ENCODE assay signal across 9 cellular contexts in genomic region chr16:1350691-1351090, GRCh38. TPM values are rescaled to one million over a fixed set of nuclear protein-coding genes. Genes with fewer than 3 reads are reported as not detected.
DNase-seq lines count a peak whose midpoint lies in the region; ATAC-seq, FAIRE-seq and TF ChIP-seq lines count a peak whose summit lies in the region.
"Had no signal": no experiment of that assay in that cellular context is flagged by ENCODE, and none has a peak within 500 bp of the region (broad histone marks: within the 10 kb centered on the region; RNA-seq: fewer than 3 reads in every experiment).

No MANE protein-coding gene starts in this region.

- H3K4me3 ChIP-seq in foreskin fibroblast (ENCODE audit: low read depth in 1 of 2, low read length in 2 of 2): peak overlapping the region; percentile 85 to 97
- H3K4me3 ChIP-seq in skeletal muscle cell (ENCODE audit: low read depth, low read length): peak overlapping the region; percentile 61

- DNase-seq in GM12891 (ENCODE audit: insufficient read length, low spot score): no peak
- no peak for DNase-seq in foreskin fibroblast
- no peak for DNase-seq in skeletal muscle cell (ENCODE audit: low read depth)
- DNase-seq in NCI-H2227 treated with DMSO at 0.1 percent for 48 hours (lab: John Stamatoyannopoulos, UW): no peak
- DNase-seq in NCI-H2029 treated with DMSO at 0.1 percent for 48 hours (lab: John Stamatoyannopoulos, UW): no peak
- DNase-seq: NCI-H510A had no signal

- no peak overlapping the region for H3K27ac Mint-ChIP-seq in T-helper 1 cell treated with Interleukin-12 subunit alpha and Interleukin-12 subunit beta and Interleukin-4 antibody, amounts not matched to agents 30 μg/mL and 1 μg/mL, for 36 hours

- H3K36me3 Mint-ChIP-seq in T-helper 1 cell treated with Interleukin-12 subunit alpha and Interleukin-12 subunit beta and Interleukin-4 antibody, amounts not matched to agents 30 μg/mL and 1 μg/mL, for 36 hours (ENCODE audit: low read depth): no peaks in the 10 kb centered on the region

- ATAC-seq in GM21360 (IDR thresholded peaks at IDR 0.05; ENCODE audit: unreplicated experiment) (no peak), GM18909 (IDR thresholded peaks at IDR 0.05; ENCODE audit: poor library complexity, unreplicated experiment) (no peak)

- TF ChIP-seq CTCF in foreskin fibroblast (IDR thresholded peaks at IDR 0.05; ENCODE audit: low read depth, low read length): no peak

- no peak for TF ChIP-seq POLR2A in GM12891 (IDR thresholded peaks at IDR 0.05; ENCODE audit: low read depth, low read length)

- peak; percentile 13 for FAIRE-seq in GM12891 (lab: Jason Lieb, UNC)

- H3K9me3 Mint-ChIP-seq in T-helper 1 cell treated with Interleukin-12 subunit alpha and Interleukin-12 subunit beta and Interleukin-4 antibody, amounts not matched to agents 30 μg/mL and 1 μg/mL, for 36 hours: no peaks in the 10 kb centered on the region

- no peaks in the 10 kb centered on the region for H3K27me3 Mint-ChIP-seq in T-helper 1 cell treated with Interleukin-12 subunit alpha and Interleukin-12 subunit beta and Interleukin-4 antibody, amounts not matched to agents 30 μg/mL and 1 μg/mL, for 36 hours (ENCODE audit: low read depth)

- peaks cover 12% of the 10 kb centered on the region for H3K4me1 Mint-ChIP-seq in T-helper 1 cell treated with Interleukin-12 subunit alpha and Interleukin-12 subunit beta and Interleukin-4 antibody, amounts not matched to agents 30 μg/mL and 1 μg/mL, for 36 hours (ENCODE audit: low read depth)

- peak overlapping the region; percentile 82 for H3K4me3 Mint-ChIP-seq in T-helper 1 cell treated with Interleukin-12 subunit alpha and Interleukin-12 subunit beta and Interleukin-4 antibody, amounts not matched to agents 30 μg/mL and 1 μg/mL, for 36 hours

TF ChIP-seq in GM12891, 5 proteins besides CTCF, POLR2A, EP300 and RAD21:
- TF ChIP-seq SPI1 (IDR thresholded peaks at IDR 0.05; ENCODE audit: low read depth, low read length): no peak
- no peak for TF ChIP-seq PAX5 (IDR thresholded peaks at IDR 0.05; ENCODE audit: insufficient read depth, low read length, severe bottlenecking)
- TF ChIP-seq POLR2AphosphoS5 (IDR thresholded peaks at IDR 0.05; ENCODE audit: low read depth, low read length): no peak
- TF ChIP-seq TAF1 (IDR thresholded peaks at IDR 0.05; ENCODE audit: low read depth, low read length): no peak
- TF ChIP-seq POU2F2 (IDR thresholded peaks at IDR 0.05; ENCODE audit: low read depth, low read length): no peak

RNA-seq across cellular contexts. Expression of gene TSR3, which starts 1.0 kb away (rescaled TPM):
- polyA plus RNA-seq in GM12891 (2012; ENCODE audit: low read depth, missing spikeins): 42.4 TPM

RNA-seq across cellular contexts. Expression of gene GNPTG, which starts 1.0 kb away (rescaled TPM):
- polyA plus RNA-seq in GM12891 (2012; ENCODE audit: low read depth, missing spikeins): 18.7 TPM

RNA-seq across cellular contexts. Expression of gene BAIAP3, which starts 17.2 kb away (rescaled TPM):
- 0.21 TPM for polyA plus RNA-seq in GM12891 (2012; ENCODE audit: low read depth, missing spikeins)

RNA-seq across cellular contexts. Expression of gene UBE2I, which starts 41.3 kb away (rescaled TPM):
- polyA plus RNA-seq in GM12891 (2012; ENCODE audit: low read depth, missing spikeins): 113 TPM
